1 cellular context compared by ENCODE assay signal in the genomic region with DNA sequence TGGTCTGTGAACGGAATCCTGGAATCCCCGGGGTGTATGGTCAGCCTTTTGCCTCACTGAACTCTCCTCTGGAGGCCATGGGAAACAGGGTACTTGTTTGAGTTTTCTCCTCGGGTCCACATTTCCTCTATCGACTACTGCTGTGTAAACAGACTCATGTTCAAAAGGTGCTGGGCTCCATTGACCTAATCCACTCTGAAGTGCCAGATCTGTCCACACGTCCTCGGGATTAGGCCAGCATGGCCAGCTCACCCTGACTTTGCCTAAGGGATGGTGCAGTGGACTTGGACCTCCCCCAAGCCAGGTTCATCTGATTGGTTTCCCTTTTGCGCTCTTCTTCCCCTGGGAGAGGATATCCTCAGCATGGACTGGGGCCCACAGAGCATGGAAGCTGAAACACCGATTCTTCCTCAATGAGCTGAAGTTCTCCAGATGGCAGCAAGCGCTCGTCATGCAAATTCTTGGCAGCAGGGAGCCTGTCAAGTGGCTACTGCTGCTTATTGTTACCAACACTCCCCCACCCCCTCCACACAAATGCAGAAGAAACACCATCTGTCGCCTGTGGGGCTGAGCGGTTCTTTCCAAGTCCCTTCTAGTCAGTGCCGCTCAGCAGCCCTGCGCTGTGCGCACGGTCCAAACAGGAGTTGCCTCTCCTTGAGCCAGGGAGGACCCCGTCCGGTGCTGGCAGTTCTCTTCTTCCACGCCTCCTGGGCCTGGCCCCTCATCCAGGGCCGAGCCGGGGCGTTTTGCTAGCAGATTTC.
A peak's percentile ranks its signal among the peaks of the same experiment; 100 is the strongest.
TF ChIP-seq lines count a peak whose summit lies in the region.

No MANE protein-coding gene starts in this region.

TF ChIP-seq in WTC11, 78 proteins besides CTCF, POLR2A, EP300 and RAD21 (continued from another document):
- TF ChIP-seq ETV6 (CRISPR knock-in tag; IDR thresholded peaks at IDR 0.05) (peak; percentile 95), E2F5 (CRISPR knock-in tag; IDR thresholded peaks at IDR 0.05) (no peak), RORB (CRISPR knock-in tag; IDR thresholded peaks at IDR 0.05) (no peak), NFATC4 (CRISPR knock-in tag; IDR thresholded peaks at IDR 0.05) (no peak), ERG (CRISPR knock-in tag; IDR thresholded peaks at IDR 0.05) (peak; percentile 58; the same call in 1 of the 2 replicates), TEAD1 (CRISPR knock-in tag; IDR thresholded peaks at IDR 0.05) (peak; percentile 94; the same call in 1 of the 2 replicates)
